8 cellular contexts compared by ENCODE assay signal in the genomic region with DNA sequence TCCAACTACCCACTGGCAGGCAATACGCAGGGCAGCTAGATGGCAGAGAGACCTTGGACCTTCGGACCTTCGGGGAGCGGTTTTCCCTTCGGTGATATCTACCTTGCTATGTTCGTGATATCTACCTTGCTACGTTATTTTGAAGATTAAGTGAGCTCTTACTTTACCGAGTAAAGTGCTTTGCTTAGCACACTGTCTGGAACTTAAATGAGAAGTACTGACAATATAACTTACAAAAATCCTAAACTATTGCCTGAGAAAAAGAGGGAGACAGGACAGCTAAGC. TPM values are rescaled to one million over a fixed set of nuclear protein-coding genes. Genes with fewer than 3 reads are reported as not detected.
A peak's percentile ranks its signal among the peaks of the same experiment; 100 is the strongest.
DNase-seq lines count a peak whose midpoint lies in the region; ATAC-seq, FAIRE-seq and TF ChIP-seq lines count a peak whose summit lies in the region.

No MANE protein-coding gene starts in this region.

- no peak for FAIRE-seq in GM12891 (lab: Jason Lieb, UNC)

- H3K4me2 ChIP-seq in smooth muscle cell, result peak overlapping the region; percentile 86

- H3K4me3 ChIP-seq in heart left ventricle, result peak overlapping the region; percentile 55 to 94 (median 80)
- H3K4me3 ChIP-seq in SJCRH30, result peak overlapping the region; percentile 77
- H3K4me3 ChIP-seq in smooth muscle cell, result peak overlapping the region; percentile 84

- peak in 3 of 12 donors; percentile 12 to 29 (median 15) for TF ChIP-seq CTCF in heart left ventricle (IDR thresholded peaks at IDR 0.05)
- no peak for TF ChIP-seq CTCF in foreskin keratinocyte (conservative IDR thresholded peaks at IDR 0.05)
- no peak for TF ChIP-seq CTCF in smooth muscle cell (IDR thresholded peaks at IDR 0.05; ENCODE audit: borderline replicate concordance, insufficient read depth, poor library complexity, severe bottlenecking)

- 1 to 4% (median 4%) methylated on average over 8 of the region's 8 CpGs for WGBS in heart left ventricle, 4 donors
- 4% methylated on average over 8 of the region's 8 CpGs for WGBS in smooth muscle cell (ENCODE audit: low lambda C conversion rate)

- H3K27ac ChIP-seq in heart left ventricle, result peak overlapping the region; percentile 95 to 100 (median 100)
- peak overlapping the region; percentile 100 for H3K27ac ChIP-seq in SJCRH30
- H3K27ac ChIP-seq in foreskin keratinocyte, result peak overlapping the region; percentile 99
- H3K27ac ChIP-seq in smooth muscle cell (ENCODE audit: low read depth), result peak overlapping the region; percentile 100

- H3K4me1 ChIP-seq in heart left ventricle (peaks cover 0 to 23% (median 19%) of the 10 kb centered on the region in 12 donors), SJCRH30 (no peaks in the 10 kb centered on the region), foreskin keratinocyte (peaks cover 7% of the 10 kb centered on the region), smooth muscle cell (ENCODE audit: low read depth) (peaks cover 5% of the 10 kb centered on the region)

- TF ChIP-seq POLR2A in heart left ventricle (IDR thresholded peaks at IDR 0.05), result no peak
- no peak for TF ChIP-seq POLR2A in GM12891 (IDR thresholded peaks at IDR 0.05; ENCODE audit: low read depth, low read length)

- intact Hi-C loops in heart left ventricle (cut with DNase I) (loop anchor here (2.0 to 10.0 kb wide), 8 partner anchors 64 to 129 kb away; partner anchors contain the start of gene APLP2 (in 8 of the 10)), left ventricle myocardium superior (cut with micrococcal nuclease) (no loop called here)

- H3K36me3 ChIP-seq in heart left ventricle (no peaks in the 10 kb centered on the region), SJCRH30 (no peaks in the 10 kb centered on the region), smooth muscle cell (ENCODE audit: low read depth) (no peaks in the 10 kb centered on the region)

- H4K20me1 ChIP-seq in smooth muscle cell (ENCODE audit: low read depth), result peaks cover 8% of the 10 kb centered on the region

- H3K79me2 ChIP-seq in smooth muscle cell (ENCODE audit: low read depth), result peaks cover 32% of the 10 kb centered on the region

- H3K27me3 ChIP-seq in heart left ventricle, result no peaks in the 10 kb centered on the region
- no peaks in the 10 kb centered on the region for H3K27me3 ChIP-seq in SJCRH30
- H3K27me3 ChIP-seq in foreskin keratinocyte, result no peaks in the 10 kb centered on the region
- H3K27me3 ChIP-seq in smooth muscle cell (ENCODE audit: low read depth), result no peaks in the 10 kb centered on the region

- peak overlapping the region; percentile 87 for H2AFZ ChIP-seq in smooth muscle cell (ENCODE audit: low read depth)

- H3F3A ChIP-seq in smooth muscle cell (ENCODE audit: low read depth), result no peaks in the 10 kb centered on the region

- no peak for DNase-seq in heart left ventricle
- no peak for DNase-seq in left ventricle myocardium superior
- no peak for DNase-seq in SJCRH30
- no peak for DNase-seq in foreskin keratinocyte
- DNase-seq in smooth muscle cell (lab: John Stamatoyannopoulos, UW; ENCODE audit: unreplicated experiment), result no peak
- DNase-seq in D341Med (ENCODE audit: low spot score), result no peak
- no peak for DNase-seq in GM12891 (ENCODE audit: insufficient read length, low spot score)
- DNase-seq in activated CD4-positive, alpha-beta T cell treated with anti-CD3 and anti-CD28 coated beads for 4 hours, result no peak

- H3K9me3 ChIP-seq in heart left ventricle, result no peaks in the 10 kb centered on the region
- no peaks in the 10 kb centered on the region for H3K9me3 ChIP-seq in SJCRH30 (replicated peaks)
- H3K9me3 ChIP-seq in smooth muscle cell (replicated peaks; ENCODE audit: low read depth), result no peaks in the 10 kb centered on the region

- peak overlapping the region; percentile 99 for H3K9ac ChIP-seq in smooth muscle cell (ENCODE audit: low read depth)

- ATAC-seq in heart left ventricle (no peak), left ventricle myocardium superior (no peak), foreskin keratinocyte (no peak)

TF ChIP-seq in GM12891, 5 proteins besides CTCF, POLR2A, EP300 and RAD21:
- TF ChIP-seq POU2F2 (IDR thresholded peaks at IDR 0.05; ENCODE audit: low read depth, low read length) (no peak), POLR2AphosphoS5 (IDR thresholded peaks at IDR 0.05; ENCODE audit: low read depth, low read length) (no peak)

RNA-seq across cellular contexts. Expression of gene PRDM10, which starts 1.0 kb away (rescaled TPM):
- total RNA-seq in heart left ventricle (1 to 10 TPM; 2.8 to 6.8 (median 4.7) TPM), left ventricle myocardium superior (6.6 TPM), foreskin keratinocyte (6.1 and 6.5 TPM in 2 replicates), smooth muscle cell (12.2 and 14.2 TPM in 2 replicates)
- polyA plus RNA-seq in heart left ventricle (1 to 10 TPM; 1.6 to 1.7 TPM), foreskin keratinocyte (1.2 and 1.5 TPM in 2 replicates), smooth muscle cell (3.7 and 7.2 TPM in 2 replicates)
- 6.2 and 6.7 TPM in 2 replicates for total RNA-seq in SJCRH30 (2014; rRNA removed; shearing (Covaris generic))
- polyA plus RNA-seq in GM12891 (2012; ENCODE audit: low read depth, missing spikeins), result 1.6 TPM
